In genomic region chr7:7911756-7912155, GRCh38 we compare ENCODE assay signal across 23 cellular contexts. TPM values are rescaled to one million over a fixed set of nuclear protein-coding genes. Genes with fewer than 3 reads are reported as not detected.
A peak's percentile ranks its signal among the peaks of the same experiment; 100 is the strongest.
DNase-seq lines count a peak whose midpoint lies in the region; ATAC-seq and TF ChIP-seq lines count a peak whose summit lies in the region.
"Had no signal": no experiment of that assay in that cellular context is flagged by ENCODE, and none has a peak within 500 bp of the region (broad histone marks: within the 10 kb centered on the region; RNA-seq: fewer than 3 reads in every experiment).

No MANE protein-coding gene starts in this region.

- H3K4me3 ChIP-seq in mesenchymal stem cell (ENCODE audit: insufficient read depth in 1 of 2, low read depth in 1 of 2, low read length in 2 of 2) (no peak overlapping the region), smooth muscle cell (no peak overlapping the region)
- H3K4me3 ChIP-seq: left ventricle myocardium inferior, skin epidermis had no signal

- H3K14ac ChIP-seq in mesenchymal stem cell (ENCODE audit: low read length in 2 of 2), result no peak overlapping the region

- no peaks in the 10 kb centered on the region for H3K9me3 ChIP-seq in T-helper 17 cell (ENCODE audit: control insufficient read depth, low read length, poor library complexity, severe bottlenecking)
- no peaks in the 10 kb centered on the region for H3K9me3 ChIP-seq in mesenchymal stem cell (ENCODE audit: control insufficient read depth, low read length)
- no peaks in the 10 kb centered on the region for H3K9me3 ChIP-seq in smooth muscle cell (replicated peaks; ENCODE audit: low read depth)
- H3K9me3 ChIP-seq: left ventricle myocardium inferior had no signal

- no peak overlapping the region for H3K4me3 Mint-ChIP-seq in activated CD4-positive, alpha-beta T cell treated with anti-CD3 and anti-CD28 coated beads, Interleukin-2, amount 10 ng/mL, durations not matched to agents 24 days and 14 days
- H3K4me3 Mint-ChIP-seq in T-helper 17 cell, result peak overlapping the region; percentile 46
- no peak overlapping the region for H3K4me3 Mint-ChIP-seq in activated CD8-positive, alpha-beta T cell treated with anti-CD3 and anti-CD28 coated beads for 36 hours
- H3K4me3 Mint-ChIP-seq: stimulated activated naive CD8-positive, alpha-beta T cell treated with anti-CD3 and anti-CD28 coated beads, Interleukin-15, amount 100 ng/mL, for 72 hours; T-cell had no signal

- H3K4me1 Mint-ChIP-seq in activated CD4-positive, alpha-beta T cell treated with anti-CD3 and anti-CD28 coated beads, Interleukin-2, amount 10 ng/mL, durations not matched to agents 24 days and 14 days, result no peaks in the 10 kb centered on the region
- H3K4me1 Mint-ChIP-seq in T-helper 17 cell, result no peaks in the 10 kb centered on the region
- no peaks in the 10 kb centered on the region for H3K4me1 Mint-ChIP-seq in activated CD8-positive, alpha-beta T cell treated with anti-CD3 and anti-CD28 coated beads for 36 hours (ENCODE audit: low read depth)
- H3K4me1 Mint-ChIP-seq: stimulated activated naive CD8-positive, alpha-beta T cell treated with anti-CD3 and anti-CD28 coated beads, Interleukin-15, amount 100 ng/mL, for 72 hours; T-cell had no signal

- H3K4me2 ChIP-seq in mesenchymal stem cell (ENCODE audit: low read length, poor library complexity, severe bottlenecking), result no peak overlapping the region
- H3K4me2 ChIP-seq in smooth muscle cell, result peak overlapping the region; percentile 44

- peak overlapping the region in 1 of 2 experiments; percentile 42 for H3K18ac ChIP-seq in mesenchymal stem cell (ENCODE audit: low read depth in 1 of 2, low read length in 2 of 2)

- peak; percentile 37 for DNase-seq in activated CD4-positive, alpha-beta T cell treated with anti-CD3 and anti-CD28 coated beads, Interleukin-2, amount 10 ng/mL, durations not matched to agents 24 days and 14 days
- DNase-seq in activated CD4-positive, alpha-beta T cell treated with anti-CD3 and anti-CD28 coated beads, Interleukin-2, amount 50 U/mL, for 1 hour, result no peak
- DNase-seq in T-helper 17 cell (no peak), mesenchymal stem cell (no peak), smooth muscle cell (lab: John Stamatoyannopoulos, UW; ENCODE audit: unreplicated experiment) (no peak), NOMO-1 treated with DMSO at 0.1 percent for 48 hours (lab: John Stamatoyannopoulos, UW; ENCODE audit: unreplicated experiment) (no peak)
- no peak for DNase-seq in activated CD8-positive, alpha-beta T cell treated with anti-CD3 and anti-CD28 coated beads for 36 hours
- DNase-seq: activated CD4-positive, alpha-beta T cell treated with anti-CD3 and anti-CD28 coated beads, Interleukin-2, amount 50 U/mL, for 4 hours; activated T-cell treated with anti-CD3 and anti-CD28 coated beads for 4 hours; amygdala; effector CD8-positive, alpha-beta T cell; KBM-7; left ventricle myocardium inferior; NCI-H1930; NCI-H446 treated with DMSO at 0.1 percent for 48 hours; NK-92 treated with Interleukin-12 subunit alpha and Interleukin-12 subunit beta, amount 100 ng/mL, for 24 hours; Right ventricle myocardium superior; stimulated activated CD4-positive, alpha-beta T cell treated with anti-CD3 and anti-CD28 coated beads, Interleukin-2, amount 100 ng/mL, for 48 hours; stimulated activated naive CD8-positive, alpha-beta T cell treated with anti-CD3 and anti-CD28 coated beads, Interleukin-15, amount 100 ng/mL, for 72 hours; T-cell had no signal

- TF ChIP-seq CTCF in smooth muscle cell (IDR thresholded peaks at IDR 0.05; ENCODE audit: borderline replicate concordance, insufficient read depth, poor library complexity, severe bottlenecking), result no peak
- no peak for TF ChIP-seq CTCF in activated CD8-positive, alpha-beta T cell treated with anti-CD3 and anti-CD28 coated beads for 36 hours (IDR thresholded peaks at IDR 0.05)

- peaks cover 4% of the 10 kb centered on the region for H3K9me3 Mint-ChIP-seq in activated CD4-positive, alpha-beta T cell treated with anti-CD3 and anti-CD28 coated beads, Interleukin-2, amount 10 ng/mL, durations not matched to agents 24 days and 14 days
- H3K9me3 Mint-ChIP-seq in activated CD8-positive, alpha-beta T cell treated with anti-CD3 and anti-CD28 coated beads for 36 hours, result peaks cover 6% of the 10 kb centered on the region

- no peak overlapping the region for H3K27ac ChIP-seq in mesenchymal stem cell (ENCODE audit: low read length, poor library complexity, severe bottlenecking)
- H3K27ac ChIP-seq in smooth muscle cell (ENCODE audit: low read depth), result peak overlapping the region; percentile 71
- H3K27ac ChIP-seq: 22Rv1, left ventricle myocardium inferior, skin epidermis had no signal

- no peak overlapping the region for H3K23ac ChIP-seq in mesenchymal stem cell (ENCODE audit: low read length in 2 of 2)

- no peak overlapping the region for H3K4ac ChIP-seq in mesenchymal stem cell (ENCODE audit: low read depth in 1 of 2, low read length in 2 of 2)

- peaks cover 11% of the 10 kb centered on the region for H3F3A ChIP-seq in smooth muscle cell (ENCODE audit: low read depth)

- H2AK5ac ChIP-seq in mesenchymal stem cell (ENCODE audit: low read length, severe bottlenecking), result no peak overlapping the region

- H3K27ac Mint-ChIP-seq in activated CD4-positive, alpha-beta T cell treated with anti-CD3 and anti-CD28 coated beads, Interleukin-2, amount 10 ng/mL, durations not matched to agents 24 days and 14 days, result no peak overlapping the region
- H3K27ac Mint-ChIP-seq in T-helper 17 cell, result no peak overlapping the region
- H3K27ac Mint-ChIP-seq in activated CD8-positive, alpha-beta T cell treated with anti-CD3 and anti-CD28 coated beads for 36 hours, result no peak overlapping the region
- H3K27ac Mint-ChIP-seq: stimulated activated naive CD8-positive, alpha-beta T cell treated with anti-CD3 and anti-CD28 coated beads, Interleukin-15, amount 100 ng/mL, for 72 hours; T-cell had no signal

- POLR2A ChIA-PET in activated CD8-positive, alpha-beta T cell treated with anti-CD3 and anti-CD28 coated beads for 36 hours (lab: Charles Lee), result no interaction called here

- H4K20me1 ChIP-seq in smooth muscle cell (ENCODE audit: low read depth), result no peaks in the 10 kb centered on the region

- H3K27me3 Mint-ChIP-seq in activated CD4-positive, alpha-beta T cell treated with anti-CD3 and anti-CD28 coated beads, Interleukin-2, amount 10 ng/mL, durations not matched to agents 24 days and 14 days, result no peaks in the 10 kb centered on the region
- H3K27me3 Mint-ChIP-seq in T-helper 17 cell, result no peaks in the 10 kb centered on the region
- H3K27me3 Mint-ChIP-seq in activated CD8-positive, alpha-beta T cell treated with anti-CD3 and anti-CD28 coated beads for 36 hours, result no peaks in the 10 kb centered on the region
- H3K27me3 Mint-ChIP-seq: stimulated activated naive CD8-positive, alpha-beta T cell treated with anti-CD3 and anti-CD28 coated beads, Interleukin-15, amount 100 ng/mL, for 72 hours; T-cell had no signal

- H2AFZ ChIP-seq in mesenchymal stem cell (ENCODE audit: low read depth, low read length) (no peak overlapping the region), smooth muscle cell (ENCODE audit: low read depth) (no peak overlapping the region)

- no peaks in the 10 kb centered on the region for H3K36me3 Mint-ChIP-seq in activated CD4-positive, alpha-beta T cell treated with anti-CD3 and anti-CD28 coated beads, Interleukin-2, amount 10 ng/mL, durations not matched to agents 24 days and 14 days (ENCODE audit: low read depth)
- H3K36me3 Mint-ChIP-seq in T-helper 17 cell (ENCODE audit: low read depth), result peaks cover 3% of the 10 kb centered on the region
- peaks cover 1% of the 10 kb centered on the region for H3K36me3 Mint-ChIP-seq in activated CD8-positive, alpha-beta T cell treated with anti-CD3 and anti-CD28 coated beads for 36 hours (ENCODE audit: low read depth)

- H2BK120ac ChIP-seq in mesenchymal stem cell (ENCODE audit: low read depth, low read length), result no peak overlapping the region

- CTCF ChIA-PET in activated CD8-positive, alpha-beta T cell treated with anti-CD3 and anti-CD28 coated beads for 36 hours (lab: Charles Lee), result interaction anchor here (1.4 kb wide), 1 partner anchor 8 kb away, joined by 4 read pairs; no protein-coding TSS in a partner anchor

- H3K36me3 ChIP-seq in mesenchymal stem cell (ENCODE audit: control insufficient read depth in 1 of 2, insufficient read depth in 2 of 2, low read depth in 1 of 2, low read length in 2 of 2) (no peaks in the 10 kb centered on the region), smooth muscle cell (ENCODE audit: low read depth) (no peaks in the 10 kb centered on the region)
- H3K36me3 ChIP-seq: left ventricle myocardium inferior had no signal

- H4K91ac ChIP-seq in mesenchymal stem cell (ENCODE audit: low read length), result peak overlapping the region; percentile 16

- H3K79me2 ChIP-seq in smooth muscle cell (ENCODE audit: low read depth), result no peaks in the 10 kb centered on the region

- intact Hi-C loops in activated CD4-positive, alpha-beta T cell treated with anti-CD3 and anti-CD28 coated beads, Interleukin-2, amount 10 ng/mL, durations not matched to agents 24 days and 14 days (cut with micrococcal nuclease), result no loop called here
- intact Hi-C loops in activated CD8-positive, alpha-beta T cell treated with anti-CD3 and anti-CD28 coated beads for 36 hours (cut with micrococcal nuclease), result no loop called here

- no peak for ATAC-seq in T-helper 17 cell
- no peak for ATAC-seq in GM21367 (IDR thresholded peaks at IDR 0.05; ENCODE audit: unreplicated experiment)
- ATAC-seq in activated CD8-positive, alpha-beta T cell treated with anti-CD3 and anti-CD28 coated beads for 36 hours, result no peak
- ATAC-seq: stimulated activated naive CD8-positive, alpha-beta T cell treated with anti-CD3 and anti-CD28 coated beads, Interleukin-15, amount 100 ng/mL, for 72 hours; T-cell had no signal

- H3K9ac ChIP-seq in mesenchymal stem cell (ENCODE audit: low read length) (no peak overlapping the region), smooth muscle cell (ENCODE audit: low read depth) (no peak overlapping the region)

- no peaks in the 10 kb centered on the region for H3K79me1 ChIP-seq in mesenchymal stem cell (replicated peaks; ENCODE audit: low read length, poor library complexity, severe bottlenecking)

- no peak overlapping the region for H4K8ac ChIP-seq in mesenchymal stem cell (ENCODE audit: low read length)

- peak overlapping the region in 1 of 2 experiments; percentile 66 for H2BK12ac ChIP-seq in mesenchymal stem cell (ENCODE audit: low read length in 2 of 2)

- H3K4me1 ChIP-seq in mesenchymal stem cell (ENCODE audit: control insufficient read depth, insufficient read depth, low read depth, low read length) (peaks cover 1% of the 10 kb centered on the region), smooth muscle cell (ENCODE audit: low read depth) (peaks cover 6% of the 10 kb centered on the region)

- H2BK5ac ChIP-seq in mesenchymal stem cell (ENCODE audit: low read depth, low read length, poor library complexity, severe bottlenecking), result no peak overlapping the region

- H2BK15ac ChIP-seq in mesenchymal stem cell (ENCODE audit: low read depth, poor library complexity, severe bottlenecking), result no peak overlapping the region

- H3K27me3 ChIP-seq in mesenchymal stem cell (ENCODE audit: control insufficient read depth in 1 of 2, insufficient read depth in 1 of 2, low read length in 2 of 2) (no peaks in the 10 kb centered on the region), smooth muscle cell (ENCODE audit: low read depth) (no peaks in the 10 kb centered on the region)

- WGBS in mesenchymal stem cell, result 88% methylated on average over 1 of the region's 1 CpG
- WGBS in smooth muscle cell (ENCODE audit: low lambda C conversion rate), result 19% methylated on average over 1 of the region's 1 CpG

RNA-seq across cellular contexts. Expression of gene GLCCI1, which starts 56.8 kb away (rescaled TPM):
- total RNA-seq in activated CD4-positive, alpha-beta T cell treated with anti-CD3 and anti-CD28 coated beads, Interleukin-2, amount 10 ng/mL, durations not matched to agents 24 days and 14 days, result 10.1 and 10.9 TPM in 2 replicates
- 10 to 100 TPM; 43.5 to 44.5 TPM for total RNA-seq in T-helper 17 cell
- 13.5 TPM for polyA plus RNA-seq in mesenchymal stem cell (2013, experiment 1 of 2)
- 15.6 TPM for polyA plus RNA-seq in mesenchymal stem cell (2013, experiment 2 of 2)
- total RNA-seq in smooth muscle cell, result 39.9 and 69.9 TPM in 2 replicates
- 37.7 and 39.0 TPM in 2 replicates for polyA plus RNA-seq in smooth muscle cell
- total RNA-seq in activated CD8-positive, alpha-beta T cell treated with anti-CD3 and anti-CD28 coated beads for 36 hours, result 10 to 100 TPM; 11.3 to 13.0 TPM
